ENCODE assay signal across 20 cellular contexts in genomic region chr6:135215160-135215559, GRCh38.
"Had no signal": no experiment of that assay in that cellular context is flagged by ENCODE, and none has a peak within 500 bp of the region (broad histone marks: within the 10 kb centered on the region; RNA-seq: fewer than 3 reads in every experiment).

No MANE protein-coding gene starts in this region.

- H3K9me3 Mint-ChIP-seq: effector memory CD8-positive, alpha-beta T cell; immature natural killer cell; naive thymus-derived CD8-positive, alpha-beta T cell had no signal

- H3K4me3 Mint-ChIP-seq: effector memory CD8-positive, alpha-beta T cell; immature natural killer cell; naive thymus-derived CD8-positive, alpha-beta T cell had no signal

- H3K9me3 ChIP-seq: esophagus squamous epithelium, gastroesophageal sphincter, right atrium auricular region, sigmoid colon, tibial artery, upper lobe of left lung, uterus had no signal

- H3K27ac Mint-ChIP-seq: effector memory CD8-positive, alpha-beta T cell; immature natural killer cell had no signal

- H3K4me1 ChIP-seq: right atrium auricular region, sigmoid colon, tibial artery, uterus had no signal

- DNase-seq: effector memory CD8-positive, alpha-beta T cell; esophagus squamous epithelium; foreskin fibroblast; glutamatergic neuron; immature natural killer cell; kidney; left cardiac atrium; left ventricle myocardium superior; naive thymus-derived CD8-positive, alpha-beta T cell; posterior cingulate gyrus; sigmoid colon; stimulated activated CD4-positive, alpha-beta T cell treated with anti-CD3 and anti-CD28 coated beads, Interleukin-12 subunit alpha, Interleukin-12 subunit beta, amount 100 ng/mL, for 4 hours; stimulated activated naive CD4-positive, alpha-beta T cell treated with Interleukin-2 at 50 U/mL for 16 hours; tibial artery; upper lobe of left lung; uterus had no signal

- H3K36me3 ChIP-seq: esophagus squamous epithelium, gastroesophageal sphincter, right atrium auricular region, sigmoid colon, tibial artery, upper lobe of left lung, uterus had no signal

- H3K36me3 Mint-ChIP-seq: immature natural killer cell had no signal

- ATAC-seq: effector memory CD8-positive, alpha-beta T cell; gastroesophageal sphincter; left cardiac atrium; left ventricle myocardium superior; naive thymus-derived CD8-positive, alpha-beta T cell had no signal

- H3K4me3 ChIP-seq: esophagus squamous epithelium, gastroesophageal sphincter, lung, right atrium auricular region, sigmoid colon, skin epidermis, tibial artery, upper lobe of left lung, uterus had no signal

- H3K27me3 ChIP-seq: esophagus squamous epithelium, gastroesophageal sphincter, right atrium auricular region, sigmoid colon, tibial artery, upper lobe of left lung, uterus had no signal

- H3K27ac ChIP-seq: esophagus squamous epithelium, gastroesophageal sphincter, right atrium auricular region, sigmoid colon, skin epidermis, tibial artery, upper lobe of left lung, uterus had no signal

- H3K27me3 Mint-ChIP-seq: effector memory CD8-positive, alpha-beta T cell; naive thymus-derived CD8-positive, alpha-beta T cell had no signal
